9 cellular contexts compared by ENCODE assay signal in genomic region chr12:3303410-3304136, GRCh38.
A peak's percentile ranks its signal among the peaks of the same experiment; 100 is the strongest.
DNase-seq lines count a peak whose midpoint lies in the region; ATAC-seq and TF ChIP-seq lines count a peak whose summit lies in the region.
"Had no signal": no experiment of that assay in that cellular context is flagged by ENCODE, and none has a peak within 500 bp of the region (broad histone marks: within the 10 kb centered on the region; RNA-seq: fewer than 3 reads in every experiment).

No MANE protein-coding gene starts in this region.

- H3K27ac ChIP-seq in GM23338 (ENCODE audit: low read depth) = no peak overlapping the region
- H3K27ac ChIP-seq: lower lobe of right lung had no signal

- TF ChIP-seq CTCF in GM23338 (conservative IDR thresholded peaks at IDR 0.05; ENCODE audit: low read depth in 2 of 2) (peak; percentile 50 to 84), WTC11 (IDR thresholded peaks at IDR 0.05) (peak; percentile 26; the same call in 1 of the 2 replicates), kidney epithelial cell (IDR thresholded peaks at IDR 0.05; ENCODE audit: insufficient read depth, low read length, poor library complexity, severe bottlenecking) (peak; percentile 64)

- H3K4me1 Mint-ChIP-seq in GM23338 (peaks cover 20% of the 10 kb centered on the region), WTC11 (peaks cover 12% of the 10 kb centered on the region)

- H3K27ac Mint-ChIP-seq in GM23338 = no peak overlapping the region
- H3K27ac Mint-ChIP-seq in WTC11 = no peak overlapping the region

- H3K4me2 ChIP-seq in GM23338 = no peak overlapping the region

- H3K9me2 ChIP-seq in GM23338 (ENCODE audit: insufficient read depth) = no peaks in the 10 kb centered on the region

- H3K36me3 Mint-ChIP-seq in GM23338 (ENCODE audit: low read depth) (no peaks in the 10 kb centered on the region), WTC11 (no peaks in the 10 kb centered on the region)

- ATAC-seq in GM23338 = peak; percentile 57
- ATAC-seq in WTC11 = peak; percentile 56
- no peak for ATAC-seq in HG03521 (IDR thresholded peaks at IDR 0.05; ENCODE audit: unreplicated experiment)
- no peak for ATAC-seq in GM21515 (IDR thresholded peaks at IDR 0.05; ENCODE audit: unreplicated experiment)
- ATAC-seq: lower lobe of right lung, sciatic nerve had no signal

- no peaks in the 10 kb centered on the region for H4K20me1 ChIP-seq in GM23338 (replicated peaks; ENCODE audit: insufficient read depth)

- CTCF ChIA-PET in WTC11 (lab: Charles Lee) = interaction anchor here (0.6 to 2.0 kb wide), 44 partner anchors 11 to 505 kb away, joined by 3 to 56 read pairs (median 4); partner anchors contain the start of genes CRACR2A and PRMT8

- H3K27me3 Mint-ChIP-seq in GM23338 (ENCODE audit: insufficient read depth, low read depth, poor library complexity) (peaks cover 34% of the 10 kb centered on the region), WTC11 (ENCODE audit: low read depth) (no peaks in the 10 kb centered on the region; the same call in 1 of the 2 replicates)

- no peaks in the 10 kb centered on the region for H3K79me2 ChIP-seq in GM23338 (replicated peaks; ENCODE audit: insufficient read depth)

- POLR2A ChIA-PET in WTC11 (lab: Charles Lee) = no interaction called here

- no peak overlapping the region for H2AFZ ChIP-seq in GM23338

- H3F3A ChIP-seq in GM23338 (replicated peaks; ENCODE audit: low read depth) = no peaks in the 10 kb centered on the region

- H3K4me1 ChIP-seq in GM23338 (ENCODE audit: insufficient read depth) = peaks cover 4% of the 10 kb centered on the region; the same call in 1 of the 2 replicates

- DNase-seq in GM23338 (ENCODE audit: low spot score) = peak; percentile 82
- DNase-seq in NCI-H2081 treated with DMSO at 0.1 percent for 48 hours (lab: John Stamatoyannopoulos, UW) = peak; percentile 7
- peak; percentile 74 for DNase-seq in WTC11 (ENCODE audit: low spot score)
- DNase-seq in kidney epithelial cell (ENCODE audit: low read depth) = no peak
- DNase-seq in ecto neural progenitor cell (ENCODE audit: low spot score) = no peak
- DNase-seq: lower lobe of right lung had no signal

- no peaks in the 10 kb centered on the region for H3K36me3 ChIP-seq in GM23338 (ENCODE audit: insufficient read depth)
- no peaks in the 10 kb centered on the region for H3K36me3 ChIP-seq in kidney epithelial cell (ENCODE audit: control insufficient read depth, insufficient read depth, low read length)
- H3K36me3 ChIP-seq: lower lobe of right lung had no signal

- H3K9me3 Mint-ChIP-seq in GM23338 (no peaks in the 10 kb centered on the region), WTC11 (no peaks in the 10 kb centered on the region)

- H3K27me3 ChIP-seq in GM23338 (ENCODE audit: insufficient read depth) (no peaks in the 10 kb centered on the region), kidney epithelial cell (ENCODE audit: control insufficient read depth, insufficient read depth, low read length) (no peaks in the 10 kb centered on the region)

- H3K4me3 ChIP-seq in GM23338 = no peak overlapping the region
- H3K4me3 ChIP-seq in kidney epithelial cell (ENCODE audit: low read depth, low read length) = no peak overlapping the region
- H3K4me3 ChIP-seq: lower lobe of right lung had no signal

- H3K4me3 Mint-ChIP-seq in GM23338 = no peak overlapping the region
- H3K4me3 Mint-ChIP-seq in WTC11 = no peak overlapping the region

TF ChIP-seq in GM23338, 12 proteins besides CTCF, POLR2A, EP300 and RAD21:
- TF ChIP-seq REST (IDR thresholded peaks at IDR 0.05; ENCODE audit: unreplicated experiment) (no peak), CREB1 (CRISPR knock-in tag; IDR thresholded peaks at IDR 0.05; ENCODE audit: low read depth) (no peak)

TF ChIP-seq in WTC11, 78 proteins besides CTCF, POLR2A, EP300 and RAD21:
- TF ChIP-seq ZNF512 (CRISPR knock-in tag; IDR thresholded peaks at IDR 0.05; ENCODE audit: borderline replicate concordance) (no peak), NR2C2 (CRISPR knock-in tag; IDR thresholded peaks at IDR 0.05) (no peak), MLX (CRISPR knock-in tag; IDR thresholded peaks at IDR 0.05) (no peak), NR3C1 (CRISPR knock-in tag; conservative IDR thresholded peaks at IDR 0.05; ENCODE audit: low read depth) (no peak), E2F5 (CRISPR knock-in tag; IDR thresholded peaks at IDR 0.05) (no peak), ERG (CRISPR knock-in tag; IDR thresholded peaks at IDR 0.05) (no peak), FOXK1 (CRISPR knock-in tag; IDR thresholded peaks at IDR 0.05) (no peak)

Comparison
In these comparisons a context has a peak if more than half of its experiments do, and no peak if none do; other contexts are left out.
1. ATAC-seq: peak in GM23338 (single experiment) and WTC11 (single experiment); none in HG03521 (single experiment) and GM21515 (single experiment).
2. DNase-seq: peak in GM23338 (single experiment), NCI-H2081 treated with DMSO at 0.1 percent for 48 hours (single experiment) and WTC11 (single experiment); none in kidney epithelial cell (single experiment) and ecto neural progenitor cell (single experiment).
3. Peak in every context shown above with its lines, with median percentiles within 50 percentile points of each other: CTCF ChIP-seq.